6 cellular contexts compared by ENCODE assay signal in the genomic region with DNA sequence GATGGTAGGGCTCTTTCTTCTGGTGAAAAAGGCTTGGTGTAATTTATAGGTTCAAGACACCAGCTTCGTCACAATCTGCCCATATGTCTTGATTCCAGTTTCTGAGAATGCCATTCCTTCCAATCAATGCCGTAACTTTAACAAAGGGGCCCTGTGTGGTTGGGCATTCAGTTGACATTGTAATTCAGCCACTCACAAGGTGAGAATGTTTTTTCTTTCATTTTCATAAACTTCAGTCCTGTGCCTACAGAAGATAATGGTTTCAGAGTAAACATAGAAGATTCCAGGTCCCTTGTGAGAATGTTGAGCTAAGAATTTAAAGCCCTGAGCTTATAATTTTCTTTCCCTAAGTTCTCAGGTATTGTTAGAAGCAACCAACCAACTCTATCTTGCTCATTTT.
"Had no signal": no experiment of that assay in that cellular context is flagged by ENCODE, and none has a peak within 500 bp of the region (broad histone marks: within the 10 kb centered on the region; RNA-seq: fewer than 3 reads in every experiment).

No MANE protein-coding gene starts in this region.

- H3K4me3 ChIP-seq: K562 had no signal

- FAIRE-seq: HTR-8/SVneo, K562 had no signal

- H3K27ac ChIP-seq: HL-60 had no signal

- DNase-seq: IMR-90, KBM-7, KG1 had no signal

- ATAC-seq: K562 had no signal
